8 cellular contexts compared by ENCODE assay signal in the genomic region with DNA sequence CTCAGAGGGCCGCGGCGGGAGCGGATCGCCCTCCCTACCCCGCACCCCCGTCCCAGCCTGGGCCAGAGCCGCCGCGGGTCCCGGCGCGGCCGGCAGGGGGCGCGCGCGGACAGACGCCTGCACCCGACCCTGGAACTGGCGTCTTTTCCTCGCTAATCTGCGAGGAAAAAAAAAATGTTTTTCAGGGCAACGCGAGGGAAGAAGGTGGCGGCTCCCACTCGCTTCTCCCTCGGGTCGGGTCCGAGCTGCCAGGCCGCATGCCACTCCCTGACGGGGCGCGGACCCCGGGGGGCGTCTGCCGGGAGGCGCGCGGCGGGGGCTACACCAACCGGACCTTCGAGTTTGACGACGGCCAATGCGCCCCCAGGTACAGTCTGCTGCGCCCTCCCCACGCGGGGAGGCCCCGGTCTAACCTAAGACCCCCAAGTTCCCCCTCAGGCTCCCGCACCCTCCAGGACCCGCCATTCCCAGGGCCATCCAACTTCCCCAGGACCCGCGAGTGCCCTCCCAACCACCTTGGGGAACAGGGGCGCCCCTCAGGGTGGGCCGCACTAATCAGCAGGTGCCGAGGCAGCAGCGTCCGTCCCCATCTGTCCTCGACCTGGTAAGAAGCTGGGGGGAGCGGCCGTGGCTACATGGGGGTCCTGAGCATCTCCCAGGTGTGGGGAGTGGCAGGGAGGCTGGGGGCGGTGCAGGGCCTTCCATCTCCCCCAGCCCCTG. TPM values are rescaled to one million over a fixed set of nuclear protein-coding genes. Genes with fewer than 3 reads are reported as not detected.
DNase-seq lines count a peak whose midpoint lies in the region; ATAC-seq and TF ChIP-seq lines count a peak whose summit lies in the region.

A gene (plus strand): TSS at position 184 of the 720 bp plus-strand sequence. CDS start 74 bp downstream, at position 258.

- peak; percentile 75 to 91 for ATAC-seq in naive thymus-derived CD8-positive, alpha-beta T cell
- ATAC-seq in GM21576 (IDR thresholded peaks at IDR 0.05; ENCODE audit: unreplicated experiment): no peak

- no peaks in the 10 kb centered on the region for H3K36me3 Mint-ChIP-seq in naive thymus-derived CD8-positive, alpha-beta T cell

- H3K27ac Mint-ChIP-seq in naive thymus-derived CD8-positive, alpha-beta T cell: no peak within 1 kb of the TSS

- H3K9me3 Mint-ChIP-seq in naive thymus-derived CD8-positive, alpha-beta T cell: no peaks in the 10 kb centered on the region

- 10% methylated on average over 63 of the region's 63 CpGs; no CpG with 5 or more reads in 1 of the 2 donors for WGBS in testis, 2 donors

- no peaks in the 10 kb centered on the region for H3K27me3 ChIP-seq in testis

- DNase-seq in NCI-H510A treated with DMSO at 0.1 percent for 48 hours (lab: John Stamatoyannopoulos, UW) (peak; percentile 44), NCI-H510A (lab: John Stamatoyannopoulos, UW) (no peak), NCI-H2196 (lab: John Stamatoyannopoulos, UW; ENCODE audit: unreplicated experiment) (peak; percentile 73), epithelial cell of esophagus (ENCODE audit: low read depth) (peak; percentile 23), testis (peak; percentile 75)
- peak; percentile 84 for DNase-seq in activated CD8-positive, alpha-beta memory T cell treated with anti-CD3 and anti-CD28 coated beads for 24 hours
- DNase-seq in naive thymus-derived CD8-positive, alpha-beta T cell: peak in 9 of 10 donors; percentile 25 to 74 (median 58)

- no peaks in the 10 kb centered on the region for H3K9me3 ChIP-seq in testis

- intact Hi-C loops in testis (cut with DNase I; ENCODE audit: low total_unique reads): no loop called here

- H3K4me1 Mint-ChIP-seq in naive thymus-derived CD8-positive, alpha-beta T cell: peaks cover 0 to 6% (median 1%) of the 10 kb centered on the region in 4 donors

- no peaks in the 10 kb centered on the region for H3K36me3 ChIP-seq in testis (ENCODE audit: low read depth, missing control alignments)

- TF ChIP-seq CTCF in epithelial cell of esophagus (IDR thresholded peaks at IDR 0.05; ENCODE audit: insufficient read depth, low read depth, low read length, missing control alignments) (no peak), testis (IDR thresholded peaks at IDR 0.05) (peak; percentile 82 to 99 (median 89))

- peak within 1 kb of the TSS in 2 of 10 donors; percentile 26 to 31 for H3K4me3 Mint-ChIP-seq in naive thymus-derived CD8-positive, alpha-beta T cell

- POLR2A ChIA-PET in naive thymus-derived CD8-positive, alpha-beta T cell (lab: Charles Lee): no interaction called here

- peaks cover 0 to 17% (median 4%) of the 10 kb centered on the region in 5 donors for H3K27me3 Mint-ChIP-seq in naive thymus-derived CD8-positive, alpha-beta T cell

- H3K27ac ChIP-seq in testis: no peak within 1 kb of the TSS

- H3K4me1 ChIP-seq in testis: peaks cover 21% of the 10 kb centered on the region

- TF ChIP-seq POLR2A in testis (IDR thresholded peaks at IDR 0.05): no peak

- H3K4me3 ChIP-seq in epithelial cell of esophagus (ENCODE audit: low read length) (no peak within 1 kb of the TSS), testis (peak within 1 kb of the TSS; percentile 32 to 40)

RNA-seq across cellular contexts. Expression of the gene that starts here (rescaled TPM):
- total RNA-seq in naive thymus-derived CD8-positive, alpha-beta T cell: not detected
- not detected for polyA plus RNA-seq in naive thymus-derived CD8-positive, alpha-beta T cell
- 1 to 10 TPM; 5.3 to 7.3 TPM for total RNA-seq in testis
- polyA plus RNA-seq in testis (ENCODE audit: insufficient read depth, low read depth, low replicate concordance): 1.8 TPM

Comparison
In these comparisons a context has a peak if more than half of its experiments do, and no peak if none do; other contexts are left out.
1. RNA of the gene that starts here (total RNA-seq): 5.3 to 7.3 TPM in testis; not detected in naive thymus-derived CD8-positive, alpha-beta T cell; every median in the first group is over 4 times any median in the second.
2. Peak in DNase-seq and ATAC-seq in naive thymus-derived CD8-positive, alpha-beta T cell; RNA of the gene not detected or under 1 TPM.